In the genomic region with DNA sequence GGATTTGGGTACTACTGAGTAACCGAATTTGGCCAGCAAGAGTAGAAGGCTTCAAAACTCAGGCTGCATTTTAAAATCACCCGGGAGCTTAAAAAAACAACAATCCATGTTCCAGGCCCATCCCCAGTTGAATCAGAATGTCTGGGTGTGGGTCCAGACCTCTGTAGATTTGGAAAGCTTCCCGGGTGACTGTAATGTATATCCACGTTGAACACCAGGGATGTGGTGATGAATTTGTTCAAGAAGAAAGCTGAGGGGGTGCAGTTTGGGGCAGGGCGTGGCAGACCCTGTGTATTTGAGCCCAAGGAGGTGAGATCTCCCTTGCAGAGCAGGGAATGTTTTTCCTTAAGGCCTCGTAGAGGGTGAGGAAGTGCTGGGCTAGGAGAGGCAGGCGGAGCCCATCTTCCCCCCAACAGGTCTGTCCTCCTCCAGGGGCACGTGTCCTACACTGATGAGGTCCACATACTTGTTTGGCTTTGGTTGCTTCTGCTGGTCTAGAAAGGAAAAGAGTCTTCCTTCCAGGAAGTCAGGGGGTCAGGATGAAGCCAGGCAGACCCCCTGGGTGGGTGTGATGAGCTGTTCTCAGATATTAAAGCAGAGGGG, we compare ENCODE assay signal across 15 cellular contexts. TPM values are rescaled to one million over a fixed set of nuclear protein-coding genes. Genes with fewer than 3 reads are reported as not detected.
DNase-seq lines count a peak whose midpoint lies in the region; ATAC-seq and TF ChIP-seq lines count a peak whose summit lies in the region.
"Had no signal": no experiment of that assay in that cellular context is flagged by ENCODE, and none has a peak within 500 bp of the region (broad histone marks: within the 10 kb centered on the region; RNA-seq: fewer than 3 reads in every experiment).

No MANE protein-coding gene starts in this region.

- H3K4me2 ChIP-seq in GM23248 (ENCODE audit: unreplicated experiment) (peak overlapping the region; percentile 25), PC-9 (peak overlapping the region; percentile 98), neuronal stem cell (ENCODE audit: insufficient read depth, low read length, poor library complexity, severe bottlenecking) (no peak overlapping the region)

- no peak overlapping the region for H4K8ac ChIP-seq in neuronal stem cell (ENCODE audit: low read depth, low read length)

- H3K4me3 ChIP-seq in GM23248 (peak overlapping the region; percentile 25; the same call in 1 of the 2 replicates), PC-9 (no peak overlapping the region), neuronal stem cell (ENCODE audit: low read length in 2 of 2) (no peak overlapping the region)

- no peaks in the 10 kb centered on the region for H3K27me3 ChIP-seq in GM23248 (replicated peaks; ENCODE audit: insufficient read depth)
- H3K27me3 ChIP-seq in PC-9 (ENCODE audit: insufficient read depth, low read depth), result no peaks in the 10 kb centered on the region
- H3K27me3 ChIP-seq in neuronal stem cell (ENCODE audit: control insufficient read depth in 3 of 3, insufficient read depth in 3 of 3, low read depth in 1 of 3, low read length in 3 of 3), result no peaks in the 10 kb centered on the region

- no peak overlapping the region for H2BK120ac ChIP-seq in neuronal stem cell (ENCODE audit: low read depth, low read length)

- H2AFZ ChIP-seq in GM23248 (no peak overlapping the region), PC-9 (no peak overlapping the region), neuronal stem cell (ENCODE audit: low read length) (no peak overlapping the region)

- no peak overlapping the region for H2BK5ac ChIP-seq in neuronal stem cell (ENCODE audit: low read length)

- no peaks in the 10 kb centered on the region for H3K9me3 Mint-ChIP-seq in endothelial cell (ENCODE audit: unreplicated experiment)
- H3K9me3 Mint-ChIP-seq in naive thymus-derived CD8-positive, alpha-beta T cell, result peaks cover 0 to 2% (median 0%) of the 10 kb centered on the region in 9 donors
- H3K9me3 Mint-ChIP-seq: activated naive CD4-positive, alpha-beta T cell treated with anti-CD3 and anti-CD28 coated beads, Interleukin-2, amount 50 U/mL, for 24 hours; IgD-negative memory B cell had no signal

- H3K36me3 ChIP-seq in GM23248 (ENCODE audit: low read depth), result no peaks in the 10 kb centered on the region
- peaks cover 15% of the 10 kb centered on the region for H3K36me3 ChIP-seq in PC-9 (ENCODE audit: low read depth)
- peaks cover 0 to 29% of the 10 kb centered on the region in 2 donors for H3K36me3 ChIP-seq in neuronal stem cell (replicated peaks in 1 of 2; ENCODE audit: control insufficient read depth in 2 of 2, insufficient read depth in 2 of 2, low read length in 2 of 2)

- H3F3A ChIP-seq in GM23248 (ENCODE audit: insufficient read depth), result peaks cover 61% of the 10 kb centered on the region
- H3F3A ChIP-seq in PC-9 (ENCODE audit: insufficient read depth, low read depth), result peaks cover 32% of the 10 kb centered on the region

- H3K36me3 Mint-ChIP-seq in endothelial cell (ENCODE audit: low read depth, unreplicated experiment), result peaks cover 15% of the 10 kb centered on the region
- H3K36me3 Mint-ChIP-seq in naive thymus-derived CD8-positive, alpha-beta T cell, result no peaks in the 10 kb centered on the region
- H3K36me3 Mint-ChIP-seq: activated naive CD4-positive, alpha-beta T cell treated with anti-CD3 and anti-CD28 coated beads, Interleukin-2, amount 50 U/mL, for 24 hours; CD4-positive, CD25-positive, alpha-beta regulatory T cell; IgD-negative memory B cell had no signal

- POLR2A ChIA-PET in PC-9 (lab: Charles Lee; ENCODE audit: unreplicated experiment), result interaction anchor here (0.9 to 1.2 kb wide), 2 partner anchors 23 to 63 kb away, joined by 4 to 7 read pairs; no protein-coding TSS in a partner anchor
- POLR2A ChIA-PET in naive thymus-derived CD8-positive, alpha-beta T cell (lab: Charles Lee), result no interaction called here

- peaks cover 6% of the 10 kb centered on the region for H3K27me3 Mint-ChIP-seq in endothelial cell (ENCODE audit: unreplicated experiment)
- peaks cover 17 to 56% (median 25%) of the 10 kb centered on the region in 5 donors for H3K27me3 Mint-ChIP-seq in naive thymus-derived CD8-positive, alpha-beta T cell

- H3K4me1 ChIP-seq in GM23248 (ENCODE audit: insufficient read depth) (peaks cover 57% of the 10 kb centered on the region), PC-9 (replicated peaks; ENCODE audit: insufficient read depth) (peaks cover 90% of the 10 kb centered on the region), neuronal stem cell (ENCODE audit: control insufficient read depth in 2 of 2, insufficient read depth in 1 of 2, low read depth in 1 of 2, low read length in 2 of 2) (peaks cover 31 to 42% of the 10 kb centered on the region in 2 donors)

- peak overlapping the region; percentile 52 for H3K27ac Mint-ChIP-seq in endothelial cell (ENCODE audit: unreplicated experiment)
- H3K27ac Mint-ChIP-seq in naive thymus-derived CD8-positive, alpha-beta T cell, result no peak overlapping the region
- H3K27ac Mint-ChIP-seq: activated naive CD4-positive, alpha-beta T cell treated with anti-CD3 and anti-CD28 coated beads, Interleukin-2, amount 50 U/mL, for 24 hours; CD4-positive, CD25-positive, alpha-beta regulatory T cell; IgD-negative memory B cell had no signal

- intact Hi-C loops in PC-9 (cut with micrococcal nuclease; ENCODE audit: unreplicated experiment), result loop anchor here (1.0 to 10.0 kb wide), 3 partner anchors 13 to 983 kb away; no protein-coding TSS in a partner anchor

- no peak overlapping the region for H3K14ac ChIP-seq in neuronal stem cell (ENCODE audit: low read length)

- H3K9me3 ChIP-seq in GM23248 (ENCODE audit: low read depth) (no peaks in the 10 kb centered on the region), PC-9 (ENCODE audit: insufficient read depth, low read depth) (no peaks in the 10 kb centered on the region), neuronal stem cell (replicated peaks in 1 of 2; ENCODE audit: control insufficient read depth in 2 of 2, insufficient read depth in 1 of 2, low read depth in 1 of 2, low read length in 2 of 2) (peaks cover 0 to 18% of the 10 kb centered on the region in 2 donors)

- H3K4me1 Mint-ChIP-seq in endothelial cell (ENCODE audit: unreplicated experiment), result peaks cover 79% of the 10 kb centered on the region
- H3K4me1 Mint-ChIP-seq in naive thymus-derived CD8-positive, alpha-beta T cell, result peaks cover 0 to 12% (median 3%) of the 10 kb centered on the region in 4 donors
- H3K4me1 Mint-ChIP-seq: activated naive CD4-positive, alpha-beta T cell treated with anti-CD3 and anti-CD28 coated beads, Interleukin-2, amount 50 U/mL, for 24 hours had no signal

- H4K91ac ChIP-seq in neuronal stem cell (ENCODE audit: low read depth, low read length, poor library complexity), result no peak overlapping the region

- H3K9ac ChIP-seq in GM23248, result peak overlapping the region; percentile 66
- no peak overlapping the region for H3K9ac ChIP-seq in neuronal stem cell (ENCODE audit: low read depth, low read length, poor library complexity)

- peak overlapping the region; percentile 7 for H3K4me3 Mint-ChIP-seq in endothelial cell (ENCODE audit: unreplicated experiment)
- peak overlapping the region in 1 of 10 donors; percentile 14 for H3K4me3 Mint-ChIP-seq in naive thymus-derived CD8-positive, alpha-beta T cell
- H3K4me3 Mint-ChIP-seq: activated naive CD4-positive, alpha-beta T cell treated with anti-CD3 and anti-CD28 coated beads, Interleukin-2, amount 50 U/mL, for 24 hours; CD4-positive, CD25-positive, alpha-beta regulatory T cell; IgD-negative memory B cell had no signal

- H3K4ac ChIP-seq in neuronal stem cell (ENCODE audit: low read length), result no peak overlapping the region

- H2BK15ac ChIP-seq in neuronal stem cell (ENCODE audit: low read length), result no peak overlapping the region

- peak; percentile 92 for DNase-seq in GM23248
- DNase-seq in PC-9, result no peak
- DNase-seq in endothelial cell (ENCODE audit: low spot score), result no peak
- no peak for DNase-seq in neuronal stem cell (ENCODE audit: low spot score)
- no peak for DNase-seq in NCI-H1092 treated with DMSO at 0.1 percent for 48 hours (lab: John Stamatoyannopoulos, UW)
- no peak for DNase-seq in naive thymus-derived CD8-positive, alpha-beta T cell
- no peak for DNase-seq in RPMI8226
- DNase-seq in nucleus accumbens (lab: John Stamatoyannopoulos, UW), result no peak
- DNase-seq: CD4-positive, CD25-positive, alpha-beta regulatory T cell; effector CD4-positive, alpha-beta T cell; NCI-H2081; stimulated activated CD8-positive, alpha-beta memory T cell treated with anti-CD3 and anti-CD28 coated beads, Interleukin-4, amount 100 ng/mL, for 48 hours had no signal

- H3K23ac ChIP-seq in neuronal stem cell (ENCODE audit: low read depth, low read length, poor library complexity), result no peak overlapping the region

- H2BK12ac ChIP-seq in neuronal stem cell (ENCODE audit: low read length), result no peak overlapping the region

- CTCF ChIA-PET in PC-9 (lab: Charles Lee), result no interaction called here

- TF ChIP-seq CTCF in PC-9 (conservative IDR thresholded peaks at IDR 0.05) (no peak), endothelial cell (IDR thresholded peaks at IDR 0.05; ENCODE audit: unreplicated experiment) (no peak)

- peaks cover 3% of the 10 kb centered on the region; the same call in 1 of the 2 replicates for H4K20me1 ChIP-seq in GM23248 (ENCODE audit: insufficient read depth)
- H4K20me1 ChIP-seq in PC-9 (ENCODE audit: insufficient read depth), result peaks cover 22% of the 10 kb centered on the region; the same call in 1 of the 2 replicates

- H3K79me2 ChIP-seq in GM23248 (ENCODE audit: insufficient read depth), result peaks cover 100% of the 10 kb centered on the region
- H3K79me2 ChIP-seq in PC-9 (ENCODE audit: low read depth), result peaks cover 100% of the 10 kb centered on the region

- ATAC-seq in naive thymus-derived CD8-positive, alpha-beta T cell, result no peak

- BruUV-seq in PC-9 (replicated peaks; lab: Mats Ljungman, UMichigan), result no TSS peak

- peak overlapping the region; percentile 29 for H3K18ac ChIP-seq in neuronal stem cell (ENCODE audit: low read length)

- in situ Hi-C loops in GM23248 (cut with MboI), result loop anchor here (25.0 kb wide), 1 partner anchor 395 kb away; no protein-coding TSS in a partner anchor

- H3K79me1 ChIP-seq in neuronal stem cell (ENCODE audit: low read depth, low read length), result peaks cover 2% of the 10 kb centered on the region

- H3K27ac ChIP-seq in GM23248 (peak overlapping the region; percentile 73), PC-9 (no peak overlapping the region), neuronal stem cell (replicated peaks; ENCODE audit: low read length) (no peak overlapping the region)

- H3K9me2 ChIP-seq in GM23248 (ENCODE audit: insufficient read depth) (no peaks in the 10 kb centered on the region), PC-9 (ENCODE audit: insufficient read depth) (no peaks in the 10 kb centered on the region)

- H2AK5ac ChIP-seq in neuronal stem cell (ENCODE audit: low read depth, low read length), result no peak overlapping the region

- 37 to 38% methylated on average over 8 of the region's 8 CpGs for WGBS in GM23248 (ENCODE audit: low coverage in 1 of 2, low lambda C conversion rate in 2 of 2, missing lambda C conversion rate in 2 of 2), 2 experiments
- WGBS in neuronal stem cell (ENCODE audit: extremely low coverage in 2 of 2, insufficient read length in 2 of 2, insufficient replicate concordance in 1 of 2), 2 donors, result no CpG with 5 or more reads among the region's 8 CpGs

RNA-seq across cellular contexts. Expression of gene SH3BP4, which starts 5.8 kb away (rescaled TPM):
- 96.0 and 100 TPM in 2 replicates for total RNA-seq in GM23248 (2014; rRNA removed; shearing (Covaris generic))
- polyA plus RNA-seq in GM23248 (2016; fragmentation: Nextera tagmentation; extraction: Ambion mirVana), result 59.3 and 59.5 TPM in 2 replicates
- total RNA-seq in PC-9 (2021) (131 and 135 TPM in 2 replicates), endothelial cell (ENCODE audit: unreplicated experiment) (58.6 TPM)
- polyA plus RNA-seq in neuronal stem cell (2013, experiment 1 of 2), result 29.1 TPM
- polyA plus RNA-seq in neuronal stem cell (2013, experiment 2 of 2), result 29.4 TPM
- under 1 TPM; 0.19 to 0.29 TPM for total RNA-seq in naive thymus-derived CD8-positive, alpha-beta T cell
- not detected for polyA plus RNA-seq in naive thymus-derived CD8-positive, alpha-beta T cell
- total RNA-seq: activated CD8-positive, alpha-beta memory T cell treated with anti-CD3 and anti-CD28 coated beads for 36 hours had no signal
- polyA plus RNA-seq: CD4-positive, CD25-positive, alpha-beta regulatory T cell had no signal

Comparison
In these comparisons a context has a peak if more than half of its experiments do, and no peak if none do; other contexts are left out.
1. RNA of gene SH3BP4, which starts 5.8 kb away (total RNA-seq): 131 to 135 TPM in PC-9, 96.0 to 100 TPM in GM23248 and 58.6 TPM in endothelial cell (single experiment); 0.19 to 0.29 TPM in naive thymus-derived CD8-positive, alpha-beta T cell; every median in the first group is over 10 times any median in the second.